9 cellular contexts compared by ENCODE assay signal in genomic region chr3:63842127-63842526, GRCh38.
"Had no signal": no experiment of that assay in that cellular context is flagged by ENCODE, and none has a peak within 500 bp of the region (broad histone marks: within the 10 kb centered on the region; RNA-seq: fewer than 3 reads in every experiment).

No MANE protein-coding gene starts in this region.

- ATAC-seq: GM23338, HCT116 had no signal

- H3K4me3 Mint-ChIP-seq: GM23338, H9, HFFc6 had no signal

- H3K9me3 ChIP-seq: HAP-1 had no signal

- DNase-seq: GM23248, GOT3, H7, H9, HCEC 1CT, HFFc6 had no signal

- H3K4me3 ChIP-seq: GM23248, GM23338, HAP-1 had no signal

- H3K36me3 ChIP-seq: HAP-1 had no signal

- H3K27ac Mint-ChIP-seq: GM23338, H9, HFFc6 had no signal

- H3K9me3 Mint-ChIP-seq: HFFc6 had no signal

- H3K27ac ChIP-seq: GM23248 had no signal
